ENCODE assay signal across 2 cellular contexts in genomic region chr9:123377211-123377971, GRCh38.
TF ChIP-seq lines count a peak whose summit lies in the region.

No MANE protein-coding gene starts in this region.

TF ChIP-seq in K562, 482 proteins besides CTCF, POLR2A, EP300 and RAD21:
- TF ChIP-seq FOXA3 (CRISPR knock-in tag; conservative IDR thresholded peaks at IDR 0.05 in 1 of 2, IDR thresholded peaks at IDR 0.05 in 1 of 2) (peak in 1 of 2 experiments; percentile 52; a peak in 1 of 4 replicates), ZBTB33 (CRISPR knock-in tag; IDR thresholded peaks at IDR 0.05) (0 out of 2 replicates have a peak, but pooled peaks have one; percentile 33), CEBPZ (IDR thresholded peaks at IDR 0.05; ENCODE audit: borderline replicate concordance, low read depth, low read length) (no peak), PRDM10 (IDR thresholded peaks at IDR 0.05; ENCODE audit: partially characterized antibody) (peak; percentile 66)

TF ChIP-seq in HepG2, 621 proteins besides CTCF, POLR2A, EP300 and RAD21:
- TF ChIP-seq ZIK1 (CRISPR knock-in tag; IDR thresholded peaks at IDR 0.05; ENCODE audit: borderline replicate concordance, low read depth) (0 out of 2 replicates have a peak, but pooled peaks have one; percentile 39), ZFP91 (CRISPR knock-in tag; IDR thresholded peaks at IDR 0.05; ENCODE audit: borderline replicate concordance) (0 out of 2 replicates have a peak, but pooled peaks have one; percentile 11), GABPA (IDR thresholded peaks at IDR 0.05; ENCODE audit: low read depth, low read length) (no peak), GABPA (CRISPR knock-in tag; IDR thresholded peaks at IDR 0.05; ENCODE audit: low read depth) (no peak), STAT5B (CRISPR knock-in tag; IDR thresholded peaks at IDR 0.05) (no peak), ARNT2 (CRISPR knock-in tag; IDR thresholded peaks at IDR 0.05; ENCODE audit: low read depth) (no peak), FOXA1 (IDR thresholded peaks at IDR 0.05) (no peak), FOXA1 (CRISPR knock-in tag; IDR thresholded peaks at IDR 0.05) (peak; percentile 54; the same call in 1 of the 2 replicates), ETV6 (CRISPR knock-in tag; conservative IDR thresholded peaks at IDR 0.05) (no peak), FOXJ3 (CRISPR knock-in tag; IDR thresholded peaks at IDR 0.05; ENCODE audit: borderline replicate concordance) (no peak), ZGPAT (CRISPR knock-in tag; IDR thresholded peaks at IDR 0.05) (no peak), ZNF530 (CRISPR knock-in tag; IDR thresholded peaks at IDR 0.05; ENCODE audit: low read depth) (no peak), EED (CRISPR knock-in tag; IDR thresholded peaks at IDR 0.05) (0 out of 2 replicates have a peak, but pooled peaks have one; percentile 37), ZNF546 (CRISPR knock-in tag; conservative IDR thresholded peaks at IDR 0.05) (no peak), PRDM10 (CRISPR knock-in tag; IDR thresholded peaks at IDR 0.05; ENCODE audit: low read depth) (0 out of 2 replicates have a peak, but pooled peaks have one; percentile 32), SP140L (CRISPR knock-in tag; IDR thresholded peaks at IDR 0.05; ENCODE audit: borderline replicate concordance) (no peak), SNAPC4 (CRISPR knock-in tag; IDR thresholded peaks at IDR 0.05) (no peak), MXI1 (IDR thresholded peaks at IDR 0.05; ENCODE audit: borderline replicate concordance, low read depth, low read length) (no peak), ZNF646 (CRISPR knock-in tag; IDR thresholded peaks at IDR 0.05) (0 out of 2 replicates have a peak, but pooled peaks have one; percentile 21), POLR2G (IDR thresholded peaks at IDR 0.05; ENCODE audit: low read depth, low read length) (peak; percentile 18; the same call in 1 of the 2 replicates), ZNF776 (CRISPR knock-in tag; IDR thresholded peaks at IDR 0.05) (0 out of 2 replicates have a peak, but pooled peaks have one; percentile 32), ZNF768 (CRISPR knock-in tag; IDR thresholded peaks at IDR 0.05) (peak; percentile 34; the same call in 1 of the 2 replicates)
